In the genomic region with DNA sequence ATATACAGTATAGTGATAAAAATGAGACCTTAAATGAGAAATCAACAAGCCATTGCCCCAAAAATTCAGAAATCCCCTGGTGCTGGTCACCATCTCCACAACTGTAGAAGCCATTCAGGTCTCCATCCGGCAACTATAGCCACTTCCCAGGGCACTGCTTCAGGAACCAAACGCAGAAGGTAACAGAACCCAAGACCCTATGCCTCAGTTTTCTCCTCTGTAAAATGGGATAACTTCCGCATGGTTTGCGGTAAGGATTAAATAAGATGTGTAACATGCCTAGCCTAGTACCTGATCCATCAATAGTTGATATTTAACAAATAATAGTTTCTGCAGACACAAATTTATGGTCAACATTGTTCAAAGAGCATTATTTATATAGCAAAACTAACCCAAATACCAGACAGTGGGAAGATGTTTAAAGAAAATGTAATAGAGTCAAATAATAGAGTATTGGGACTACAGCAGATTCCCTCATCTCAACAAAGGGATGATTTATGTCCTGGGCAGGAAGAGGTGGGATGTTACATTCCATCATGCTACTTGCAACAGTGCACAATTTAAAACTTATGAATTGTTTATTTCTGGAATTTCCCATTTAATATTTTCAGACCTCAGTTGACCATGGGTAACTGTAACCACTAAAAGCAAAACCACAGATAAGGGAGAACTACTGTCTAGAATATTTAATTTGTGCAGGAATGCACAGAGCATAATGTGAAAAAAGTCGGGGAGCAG, we compare ENCODE assay signal across 14 cellular contexts.
DNase-seq lines count a peak whose midpoint lies in the region; ATAC-seq, FAIRE-seq and TF ChIP-seq lines count a peak whose summit lies in the region.
"Had no signal": no experiment of that assay in that cellular context is flagged by ENCODE, and none has a peak within 500 bp of the region (broad histone marks: within the 10 kb centered on the region; RNA-seq: fewer than 3 reads in every experiment).

No MANE protein-coding gene starts in this region.

- no peaks in the 10 kb centered on the region for H4K20me1 ChIP-seq in KMS-11 (ENCODE audit: insufficient read depth)

- no peak overlapping the region for H2AFZ ChIP-seq in KMS-11 (ENCODE audit: low read depth)
- H2AFZ ChIP-seq: PC-9 had no signal

- DNase-seq in EH (ENCODE audit: low read depth) (peak; percentile 44), choroid plexus epithelial cell (ENCODE audit: low read depth) (peak; percentile 21), non-pigmented ciliary epithelial cell (ENCODE audit: low read depth) (peak; percentile 28), retina (no peak), RCC 7860 (ENCODE audit: low spot score) (no peak)
- DNase-seq: COR-L47, H7, Karpas-422, NCI-H1436 treated with DMSO at 0.1 percent for 48 hours, PC-9 had no signal

- H3K79me2 ChIP-seq in KMS-11 (ENCODE audit: insufficient read depth, low read depth): peaks cover 90% of the 10 kb centered on the region

- no peaks in the 10 kb centered on the region for H3K36me3 ChIP-seq in KMS-11 (ENCODE audit: insufficient read depth)
- H3K36me3 ChIP-seq: right atrium auricular region had no signal

- ATAC-seq in HG03460 (IDR thresholded peaks at IDR 0.05; ENCODE audit: unreplicated experiment): no peak

- peaks cover 69% of the 10 kb centered on the region for H3K4me1 ChIP-seq in KMS-11 (ENCODE audit: low read depth, poor library complexity, severe bottlenecking)

- peak overlapping the region; percentile 44 for H3K4me2 ChIP-seq in KMS-11
- H3K4me2 ChIP-seq: PC-9 had no signal

- no peaks in the 10 kb centered on the region for H3K27me3 ChIP-seq in KMS-11 (ENCODE audit: insufficient read depth, low read depth)
- H3K27me3 ChIP-seq: right atrium auricular region had no signal

- H3K4me3 ChIP-seq in KMS-11 (IDR thresholded peaks at IDR 0.05; ENCODE audit: insufficient read depth, low read depth, low read length) (no peak overlapping the region), choroid plexus epithelial cell (ENCODE audit: low read depth, low read length) (no peak overlapping the region)
- H3K4me3 ChIP-seq: coronary artery, PC-9, right atrium auricular region had no signal

- no peak for FAIRE-seq in RCC 7860 (lab: Jason Lieb, UNC)

- H3K9ac ChIP-seq in KMS-11: no peak overlapping the region

- TF ChIP-seq CTCF in KMS-11 (conservative IDR thresholded peaks at IDR 0.05; ENCODE audit: low read depth, low read length) (no peak), choroid plexus epithelial cell (conservative IDR thresholded peaks at IDR 0.05; ENCODE audit: low read depth, low read length) (no peak)

- peak overlapping the region; percentile 50 for H3K27ac ChIP-seq in KMS-11
- H3K27ac ChIP-seq: coronary artery, PC-9, right atrium auricular region had no signal

Comparison
In these comparisons a context has a peak if more than half of its experiments do, and no peak if none do; other contexts are left out.
1. DNase-seq: peak in EH (single experiment), choroid plexus epithelial cell (single experiment) and non-pigmented ciliary epithelial cell (single experiment); none in retina (single experiment) and RCC 7860 (single experiment).